Comparison of ENCODE assay signal across 27 cellular contexts in genomic region chr13:100852146-100852545, GRCh38.
"Had no signal": no experiment of that assay in that cellular context is flagged by ENCODE, and none has a peak within 500 bp of the region (broad histone marks: within the 10 kb centered on the region; RNA-seq: fewer than 3 reads in every experiment).

No MANE protein-coding gene starts in this region.

- H3K4me3 Mint-ChIP-seq: dendritic cell treated with granulocyte-macrophage colony-stimulating factor and Interleukin-4, amounts not matched to agents 40 ng/mL and 50 ng/mL, for 4 days; effector memory CD8-positive, alpha-beta T cell; endodermal cell; mesothelial cell of epicardium; naive B cell had no signal

- H3K27ac Mint-ChIP-seq: dendritic cell treated with granulocyte-macrophage colony-stimulating factor and Interleukin-4, amounts not matched to agents 40 ng/mL and 50 ng/mL, for 4 days; effector memory CD8-positive, alpha-beta T cell; endodermal cell; mesothelial cell of epicardium; naive B cell had no signal

- H3K9me3 ChIP-seq: colonic mucosa, esophagus squamous epithelium, gastrocnemius medialis, left ventricle myocardium inferior, mucosa of descending colon had no signal

- H3K27ac ChIP-seq: colonic mucosa, epithelial cell of prostate, esophagus squamous epithelium, gastrocnemius medialis, heart right ventricle, left ventricle myocardium inferior, lower lobe of right lung had no signal

- H3K4me1 ChIP-seq: colonic mucosa, esophagus squamous epithelium, gastrocnemius medialis, heart right ventricle, left ventricle myocardium inferior, lower lobe of right lung had no signal

- H3K36me3 Mint-ChIP-seq: mesothelial cell of epicardium, naive B cell had no signal

- DNase-seq: colonic mucosa; cortex of kidney; effector CD8-positive, alpha-beta T cell; effector memory CD8-positive, alpha-beta T cell; endodermal cell; erythroblast; esophagus squamous epithelium; foreskin fibroblast; foreskin melanocyte; gastrocnemius medialis; glutamatergic neuron; head of caudate nucleus; heart right ventricle; hippocampal formation; left cardiac atrium; left ventricle myocardium inferior; lower lobe of right lung; mesenchymal stem cell; mucosa of descending colon; naive B cell had no signal

- H3K4me3 ChIP-seq: colonic mucosa, esophagus squamous epithelium, gastrocnemius medialis, heart right ventricle, left ventricle myocardium inferior, lower lobe of right lung, mucosa of descending colon had no signal

- FAIRE-seq: endometrium, islet of Langerhans, keratinocyte had no signal

- ATAC-seq: effector memory CD8-positive, alpha-beta T cell; esophagus mucosa; gastrocnemius medialis; heart right ventricle; left cardiac atrium; lower lobe of right lung; mucosa of descending colon had no signal

- H3K9me3 Mint-ChIP-seq: dendritic cell treated with granulocyte-macrophage colony-stimulating factor and Interleukin-4, amounts not matched to agents 40 ng/mL and 50 ng/mL, for 4 days; effector memory CD8-positive, alpha-beta T cell had no signal

- H3K4me1 Mint-ChIP-seq: endodermal cell, naive B cell had no signal

- H3K27me3 Mint-ChIP-seq: dendritic cell treated with granulocyte-macrophage colony-stimulating factor and Interleukin-4, amounts not matched to agents 40 ng/mL and 50 ng/mL, for 4 days; naive B cell had no signal

- H3K36me3 ChIP-seq: colonic mucosa, esophagus squamous epithelium, gastrocnemius medialis, heart right ventricle, left ventricle myocardium inferior, lower lobe of right lung had no signal

- H3K27me3 ChIP-seq: colonic mucosa, esophagus squamous epithelium, gastrocnemius medialis, heart right ventricle had no signal
